Comparison of ENCODE assay signal across 1 cellular context in genomic region chr5:176644878-176645670, GRCh38.
TF ChIP-seq lines count a peak whose summit lies in the region.

No MANE protein-coding gene starts in this region.

TF ChIP-seq in H1, 55 proteins besides CTCF, POLR2A, EP300 and RAD21:
- TF ChIP-seq CBX5 (IDR thresholded peaks at IDR 0.05; ENCODE audit: low read depth, low read length) (no peak), ATF2 (IDR thresholded peaks at IDR 0.05; ENCODE audit: low read length) (no peak), SAP30 (IDR thresholded peaks at IDR 0.05; ENCODE audit: insufficient read depth, insufficient replicate concordance, low read length) (no peak), PHF8 (conservative IDR thresholded peaks at IDR 0.05; ENCODE audit: low read depth, low read length) (no peak), RNF2 (IDR thresholded peaks at IDR 0.05; ENCODE audit: borderline replicate concordance, low read depth, low read length, missing control alignments, poor library complexity, severe bottlenecking) (no peak), MAX (IDR thresholded peaks at IDR 0.05) (no peak), TAF1 (IDR thresholded peaks at IDR 0.05; ENCODE audit: low read depth, low read length) (no peak), JUND (IDR thresholded peaks at IDR 0.05; ENCODE audit: low read length) (no peak), POU5F1 (IDR thresholded peaks at IDR 0.05; ENCODE audit: low read depth, low read length) (no peak), RBBP5 (IDR thresholded peaks at IDR 0.05; ENCODE audit: borderline replicate concordance, low read depth, low read length) (no peak), SIRT6 (IDR thresholded peaks at IDR 0.05; ENCODE audit: low read length) (no peak), GTF2F1 (IDR thresholded peaks at IDR 0.05; ENCODE audit: borderline replicate concordance, low read depth, low read length) (no peak), KDM1A (IDR thresholded peaks at IDR 0.05; ENCODE audit: borderline replicate concordance, low read length) (no peak), NRF1 (IDR thresholded peaks at IDR 0.05; ENCODE audit: low read depth, low read length) (no peak), CREB1 (IDR thresholded peaks at IDR 0.05) (no peak), USF2 (IDR thresholded peaks at IDR 0.05; ENCODE audit: low read length) (no peak), RXRA (IDR thresholded peaks at IDR 0.05; ENCODE audit: insufficient read depth, low read depth, low read length) (no peak), CTBP2 (IDR thresholded peaks at IDR 0.05; ENCODE audit: borderline replicate concordance, insufficient read depth, insufficient read length, low read length) (no peak), YY1 (IDR thresholded peaks at IDR 0.05; ENCODE audit: low read depth, low read length) (no peak), TBP (IDR thresholded peaks at IDR 0.05; ENCODE audit: low read depth, low read length) (no peak)
TF ChIP-seq in H1: peak in this region for 0.
